ENCODE assay signal across 17 cellular contexts in genomic region chr9:109976328-109976702, GRCh38.
"Had no signal": no experiment of that assay in that cellular context is flagged by ENCODE, and none has a peak within 500 bp of the region (broad histone marks: within the 10 kb centered on the region; RNA-seq: fewer than 3 reads in every experiment).

No MANE protein-coding gene starts in this region.

- H3K27ac Mint-ChIP-seq: activated naive CD8-positive, alpha-beta T cell treated with anti-CD3 and anti-CD28 coated beads, Interleukin-2, amount 10 ng/mL, durations not matched to agents 7 days and 5 days; nephron had no signal

- H3K4me3 ChIP-seq: tibial artery had no signal

- H3K36me3 ChIP-seq: tibial artery had no signal

- H3K4me3 Mint-ChIP-seq: activated naive CD8-positive, alpha-beta T cell treated with anti-CD3 and anti-CD28 coated beads, Interleukin-2, amount 10 ng/mL, durations not matched to agents 7 days and 5 days; nephron had no signal

- ATAC-seq: left ventricle myocardium superior had no signal

- H3K36me3 Mint-ChIP-seq: activated naive CD8-positive, alpha-beta T cell treated with anti-CD3 and anti-CD28 coated beads, Interleukin-2, amount 10 ng/mL, durations not matched to agents 7 days and 5 days had no signal

- H3K9me3 ChIP-seq: tibial artery had no signal

- DNase-seq: activated gamma-delta T cell; activated naive CD8-positive, alpha-beta T cell treated with anti-CD3 and anti-CD28 coated beads, Interleukin-2, amount 10 ng/mL, durations not matched to agents 7 days and 5 days; activated T-cell treated with anti-CD3 and anti-CD28 coated beads for 4 hours; anterior cingulate cortex; cortex of kidney; effector CD8-positive, alpha-beta T cell; glutamatergic neuron; hypothalamus; left ventricle myocardium superior; mesendoderm; nucleus accumbens; stimulated activated CD4-positive, alpha-beta T cell treated with anti-CD3 and anti-CD28 coated beads, Interleukin-2, amount 100 ng/mL, for 48 hours; stimulated activated naive CD4-positive, alpha-beta T cell; T-helper 9 cell; tibial artery had no signal

- H3K9me3 Mint-ChIP-seq: nephron had no signal

- FAIRE-seq: urothelium cell line had no signal

- H3K27me3 ChIP-seq: tibial artery had no signal
